19 cellular contexts compared by ENCODE assay signal in genomic region chr17:17816240-17816814, GRCh38. TPM values are rescaled to one million over a fixed set of nuclear protein-coding genes. Genes with fewer than 3 reads are reported as not detected.
DNase-seq lines count a peak whose midpoint lies in the region; ATAC-seq lines count a peak whose summit lies in the region.
"Had no signal": no experiment of that assay in that cellular context is flagged by ENCODE, and none has a peak within 500 bp of the region (broad histone marks: within the 10 kb centered on the region; RNA-seq: fewer than 3 reads in every experiment).

No MANE protein-coding gene starts in this region.

- peak overlapping the region; percentile 52 for H2BK15ac ChIP-seq in neuronal stem cell (ENCODE audit: low read length)

- H2AK5ac ChIP-seq in neuronal stem cell (ENCODE audit: low read depth, low read length), result peak overlapping the region; percentile 68

- no peak overlapping the region for H3K4me2 ChIP-seq in neuronal stem cell (ENCODE audit: insufficient read depth, low read length, poor library complexity, severe bottlenecking)

- peak overlapping the region; percentile 84 for H3K18ac ChIP-seq in neuronal stem cell (ENCODE audit: low read length)

- no CpG with 5 or more reads among the region's 22 CpGs for WGBS in neuronal stem cell (ENCODE audit: extremely low coverage in 2 of 2, insufficient read length in 2 of 2, insufficient replicate concordance in 1 of 2), 2 donors

- H3K9ac ChIP-seq in neuronal stem cell (ENCODE audit: low read depth, low read length, poor library complexity), result peak overlapping the region; percentile 87

- H2BK120ac ChIP-seq in neuronal stem cell (ENCODE audit: low read depth, low read length), result no peak overlapping the region

- H3K4me1 Mint-ChIP-seq in stimulated activated naive CD8-positive, alpha-beta T cell treated with anti-CD3 and anti-CD28 coated beads, Interleukin-15, amount 100 ng/mL, for 72 hours, result peaks cover 92% of the 10 kb centered on the region

- peaks cover 20 to 27% of the 10 kb centered on the region in 2 donors for H3K4me1 ChIP-seq in neuronal stem cell (ENCODE audit: control insufficient read depth in 2 of 2, insufficient read depth in 1 of 2, low read depth in 1 of 2, low read length in 2 of 2)

- H3K9me3 Mint-ChIP-seq in stimulated activated naive CD8-positive, alpha-beta T cell treated with anti-CD3 and anti-CD28 coated beads, Interleukin-15, amount 100 ng/mL, for 72 hours, result no peaks in the 10 kb centered on the region
- H3K9me3 Mint-ChIP-seq: CD4-positive, CD25-positive, alpha-beta regulatory T cell; stimulated activated naive CD8-positive, alpha-beta T cell treated with anti-CD3 and anti-CD28 coated beads, Interleukin-15, Interleukin-2, amounts not matched to agents 100 ng/mL and 50 ng/mL, for 24 hours had no signal

- ATAC-seq in stimulated activated naive CD8-positive, alpha-beta T cell treated with anti-CD3 and anti-CD28 coated beads, Interleukin-15, amount 100 ng/mL, for 72 hours, result no peak
- ATAC-seq in stimulated activated naive CD8-positive, alpha-beta T cell treated with anti-CD3 and anti-CD28 coated beads, Interleukin-15, Interleukin-2, amounts not matched to agents 100 U/mL and 50 U/mL, for 24 hours, result no peak
- ATAC-seq in HG03139 (IDR thresholded peaks at IDR 0.05; ENCODE audit: unreplicated experiment), result no peak

- no peak overlapping the region for H4K91ac ChIP-seq in neuronal stem cell (ENCODE audit: low read depth, low read length, poor library complexity)

- H3K4me3 ChIP-seq in neuronal stem cell (ENCODE audit: low read length in 2 of 2), result no peak overlapping the region

- H3K27ac Mint-ChIP-seq in stimulated activated naive CD8-positive, alpha-beta T cell treated with anti-CD3 and anti-CD28 coated beads, Interleukin-15, amount 100 ng/mL, for 72 hours, result peak overlapping the region; percentile 46 to 90
- H3K27ac Mint-ChIP-seq: CD4-positive, CD25-positive, alpha-beta regulatory T cell; stimulated activated naive CD8-positive, alpha-beta T cell treated with anti-CD3 and anti-CD28 coated beads, Interleukin-15, Interleukin-2, amounts not matched to agents 100 ng/mL and 50 ng/mL, for 24 hours had no signal

- no peak overlapping the region for H3K27ac ChIP-seq in neuronal stem cell (replicated peaks; ENCODE audit: low read length)

- no peak overlapping the region for H4K8ac ChIP-seq in neuronal stem cell (ENCODE audit: low read depth, low read length)

- H3K27me3 Mint-ChIP-seq in stimulated activated naive CD8-positive, alpha-beta T cell treated with anti-CD3 and anti-CD28 coated beads, Interleukin-15, amount 100 ng/mL, for 72 hours, result no peaks in the 10 kb centered on the region
- H3K27me3 Mint-ChIP-seq: CD4-positive, CD25-positive, alpha-beta regulatory T cell; stimulated activated naive CD8-positive, alpha-beta T cell treated with anti-CD3 and anti-CD28 coated beads, Interleukin-15, Interleukin-2, amounts not matched to agents 100 ng/mL and 50 ng/mL, for 24 hours had no signal

- H2AFZ ChIP-seq in neuronal stem cell (ENCODE audit: low read length), result no peak overlapping the region

- H3K23ac ChIP-seq in neuronal stem cell (ENCODE audit: low read depth, low read length, poor library complexity), result peak overlapping the region; percentile 3

- H2BK12ac ChIP-seq in neuronal stem cell (ENCODE audit: low read length), result no peak overlapping the region

- no peak overlapping the region for H2BK5ac ChIP-seq in neuronal stem cell (ENCODE audit: low read length)

- H3K9me3 ChIP-seq in neuronal stem cell (replicated peaks in 1 of 2; ENCODE audit: control insufficient read depth in 2 of 2, insufficient read depth in 1 of 2, low read depth in 1 of 2, low read length in 2 of 2), result no peaks in the 10 kb centered on the region

- no peak overlapping the region for H3K14ac ChIP-seq in neuronal stem cell (ENCODE audit: low read length)

- H3K4me3 Mint-ChIP-seq in stimulated activated naive CD8-positive, alpha-beta T cell treated with anti-CD3 and anti-CD28 coated beads, Interleukin-15, amount 100 ng/mL, for 72 hours, result peak overlapping the region in 1 of 2 donors; percentile 29
- H3K4me3 Mint-ChIP-seq: CD4-positive, CD25-positive, alpha-beta regulatory T cell; stimulated activated naive CD8-positive, alpha-beta T cell treated with anti-CD3 and anti-CD28 coated beads, Interleukin-15, Interleukin-2, amounts not matched to agents 100 ng/mL and 50 ng/mL, for 24 hours had no signal

- H3K4ac ChIP-seq in neuronal stem cell (ENCODE audit: low read length), result no peak overlapping the region

- H3K27me3 ChIP-seq in neuronal stem cell (ENCODE audit: control insufficient read depth in 3 of 3, insufficient read depth in 3 of 3, low read depth in 1 of 3, low read length in 3 of 3), result no peaks in the 10 kb centered on the region

- peaks cover 17% of the 10 kb centered on the region for H3K79me1 ChIP-seq in neuronal stem cell (ENCODE audit: low read depth, low read length)

- DNase-seq in stimulated activated naive CD8-positive, alpha-beta T cell treated with anti-CD3 and anti-CD28 coated beads, Interleukin-15, amount 100 ng/mL, for 72 hours, result no peak
- no peak for DNase-seq in stimulated activated naive CD8-positive, alpha-beta T cell treated with anti-CD3 and anti-CD28 coated beads, Interleukin-15, Interleukin-2, amounts not matched to agents 100 U/mL and 50 U/mL, for 24 hours
- DNase-seq in cerebellar cortex (ENCODE audit: low spot score), result peak; percentile 56
- DNase-seq in neuronal stem cell (ENCODE audit: low spot score), result no peak
- DNase-seq in activated gamma-delta T cell (lab: John Stamatoyannopoulos, UW), result no peak
- no peak for DNase-seq in GOT3 (lab: John Stamatoyannopoulos, UW)
- no peak for DNase-seq in activated CD4-positive, CD25-positive, alpha-beta regulatory T cell (lab: John Stamatoyannopoulos, UW)
- DNase-seq: ACHN; activated CD8-positive, alpha-beta memory T cell treated with anti-CD3 and anti-CD28 coated beads, Interleukin-2, amount 50 U/mL, for 48 hours; activated effector memory CD4-positive, alpha-beta T cell treated with anti-CD3 and anti-CD28 coated beads, Interleukin-2, amount 50 U/mL, for 16 hours; CD4-positive, CD25-positive, alpha-beta regulatory T cell; cerebellar nuclear complex; glutamatergic neuron; NCI-H2081 treated with DMSO at 0.1 percent for 48 hours; NCI-H526 treated with DMSO at 0.1 percent for 48 hours; SHP77; stimulated activated CD4-positive, alpha-beta T cell treated with anti-CD3 and anti-CD28 coated beads, Interleukin-1b, Interleukin-23, amount 100 ng/mL, for 48 hours had no signal

- peaks cover 69 to 70% of the 10 kb centered on the region in 2 donors for H3K36me3 ChIP-seq in neuronal stem cell (replicated peaks in 1 of 2; ENCODE audit: control insufficient read depth in 2 of 2, insufficient read depth in 2 of 2, low read length in 2 of 2)

RNA-seq across cellular contexts. Expression of gene SREBF1, which starts 20.5 kb away (rescaled TPM):
- 57.8 TPM for polyA plus RNA-seq in neuronal stem cell (2013, experiment 1 of 2)
- polyA plus RNA-seq in neuronal stem cell (2013, experiment 2 of 2), result 61.7 TPM
